Comparison of ENCODE assay signal across 16 cellular contexts in the genomic region with DNA sequence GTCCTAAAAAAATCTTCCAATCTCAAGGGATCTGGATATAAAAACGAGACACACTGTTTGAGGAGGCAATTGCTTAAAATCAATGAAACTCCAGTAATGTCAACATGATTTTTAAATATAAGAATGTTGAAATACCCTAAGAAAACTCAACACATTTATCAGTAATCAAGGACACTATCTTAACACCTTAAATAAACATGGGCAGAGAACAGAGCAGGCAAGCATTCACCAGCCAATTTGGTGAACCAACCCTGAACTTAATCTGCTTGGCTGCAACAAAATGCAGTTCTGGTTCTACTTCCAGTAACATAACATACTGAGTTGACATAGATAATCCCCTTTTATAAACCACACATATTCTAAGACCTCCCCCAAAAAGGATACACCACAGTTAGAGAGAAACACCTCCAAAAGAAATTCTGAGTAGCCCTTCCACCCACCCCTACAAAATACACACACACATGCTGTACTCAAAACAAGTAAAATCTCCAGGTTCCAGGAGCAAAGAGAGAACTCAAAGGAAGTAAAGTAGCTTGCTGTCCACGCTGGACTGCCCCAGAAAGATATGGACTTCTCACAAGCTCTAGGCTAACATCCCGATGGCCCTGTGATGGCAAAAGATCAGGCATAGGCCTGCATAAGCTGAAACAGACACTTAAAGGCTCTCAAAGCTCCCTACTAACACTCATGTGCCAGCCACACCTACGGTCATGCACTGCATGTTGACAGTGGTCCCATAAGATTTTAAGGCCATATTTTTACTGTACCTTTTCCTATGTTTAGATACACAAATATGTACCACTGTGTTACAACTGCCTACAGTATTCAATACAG.
DNase-seq lines count a peak whose midpoint lies in the region; ATAC-seq, FAIRE-seq and TF ChIP-seq lines count a peak whose summit lies in the region.
"Had no signal": no experiment of that assay in that cellular context is flagged by ENCODE, and none has a peak within 500 bp of the region (broad histone marks: within the 10 kb centered on the region; RNA-seq: fewer than 3 reads in every experiment).

No MANE protein-coding gene starts in this region.

- FAIRE-seq in D721Med (lab: Jason Lieb, UNC): peak; percentile 6
- FAIRE-seq: GM12891 had no signal

- no peak for ATAC-seq in GM18909 (IDR thresholded peaks at IDR 0.05; ENCODE audit: poor library complexity, unreplicated experiment)

- no peaks in the 10 kb centered on the region for H3K36me3 ChIP-seq in ACC112 (ENCODE audit: insufficient read depth, low read length)
- H3K36me3 ChIP-seq in brain microvascular endothelial cell (replicated peaks): peaks cover 15% of the 10 kb centered on the region

- no peaks in the 10 kb centered on the region for H3K27me3 Mint-ChIP-seq in nephron progenitor cell (ENCODE audit: low read depth, poor library complexity)
- H3K27me3 Mint-ChIP-seq: activated B cell treated with CpG ODN at 0.5 μM for 24 hours had no signal

- no peak overlapping the region for H2AFZ ChIP-seq in ACC112 (ENCODE audit: low read length, unreplicated experiment)

- TF ChIP-seq CTCF in D721Med (IDR thresholded peaks at IDR 0.05; ENCODE audit: insufficient read depth, missing control alignments) (no peak), brain microvascular endothelial cell (IDR thresholded peaks at IDR 0.05; ENCODE audit: low read depth, low read length, missing control alignments) (no peak), nephron progenitor cell (IDR thresholded peaks at IDR 0.05) (no peak)

- H3K4me3 Mint-ChIP-seq in nephron progenitor cell: no peak overlapping the region
- H3K4me3 Mint-ChIP-seq: activated B cell treated with CpG ODN at 0.5 μM for 24 hours had no signal

- H3K4me3 ChIP-seq in ACC112 (ENCODE audit: low read depth, low read length) (no peak overlapping the region), brain microvascular endothelial cell (ENCODE audit: low read depth, low read length) (no peak overlapping the region)
- H3K4me3 ChIP-seq: BLaER1 treated with 17β-estradiol and CSF1 and Interleukin-3, amounts not matched to agents 10 nM and 100 nM; dorsolateral prefrontal cortex; thoracic aorta had no signal

- peaks cover 36% of the 10 kb centered on the region for H3K4me1 ChIP-seq in ACC112 (ENCODE audit: control insufficient read depth, insufficient read depth, low read length, unreplicated experiment)
- H3K4me1 ChIP-seq: BLaER1 treated with 17β-estradiol and CSF1 and Interleukin-3, amounts not matched to agents 10 nM and 100 nM had no signal

- H3K36me3 Mint-ChIP-seq in nephron progenitor cell (ENCODE audit: low read depth): peaks cover 74% of the 10 kb centered on the region

- H3K27ac ChIP-seq in ACC112 (ENCODE audit: low read depth, low read length) (peak overlapping the region; percentile 33), brain microvascular endothelial cell (peak overlapping the region; percentile 37)
- H3K27ac ChIP-seq: BLaER1 treated with 17β-estradiol and CSF1 and Interleukin-3, amounts not matched to agents 10 nM and 100 nM; thoracic aorta had no signal

- DNase-seq in D721Med (ENCODE audit: insufficient read length, low spot score) (no peak), brain microvascular endothelial cell (no peak), nephron progenitor cell (no peak), 8988T (no peak), posterior cingulate gyrus (no peak)
- no peak for DNase-seq in effector CD4-positive, alpha-beta T cell
- DNase-seq: activated B cell treated with CpG ODN at 0.5 μM for 24 hours, dorsolateral prefrontal cortex, Kasumi-1, NCI-H1436 treated with DMSO at 0.1 percent for 48 hours, NCI-H510A had no signal

- H3K27me3 ChIP-seq in ACC112 (ENCODE audit: insufficient read depth, low read length) (no peaks in the 10 kb centered on the region), brain microvascular endothelial cell (replicated peaks) (no peaks in the 10 kb centered on the region)
- H3K27me3 ChIP-seq: BLaER1 treated with 17β-estradiol and CSF1 and Interleukin-3, amounts not matched to agents 10 nM and 100 nM; dorsolateral prefrontal cortex had no signal

- peak overlapping the region; percentile 70 for H3K27ac Mint-ChIP-seq in nephron progenitor cell
- H3K27ac Mint-ChIP-seq: activated B cell treated with CpG ODN at 0.5 μM for 24 hours had no signal

- H3K4me1 Mint-ChIP-seq in nephron progenitor cell: peaks cover 23% of the 10 kb centered on the region

- intact Hi-C loops in posterior cingulate gyrus (cut with DNase I): no loop called here

- H3K79me2 ChIP-seq in ACC112 (ENCODE audit: control insufficient read depth, insufficient read depth, low read length, unreplicated experiment): peaks cover 26% of the 10 kb centered on the region

- in situ Hi-C loops in brain microvascular endothelial cell (cut with HindIII; ENCODE audit: low pct_ligation_motif_present, low sequenced_read_pairs): no loop called here

- H3K9me3 Mint-ChIP-seq in nephron progenitor cell: no peaks in the 10 kb centered on the region
- H3K9me3 Mint-ChIP-seq: activated B cell treated with CpG ODN at 0.5 μM for 24 hours had no signal
